Comparison of ENCODE assay signal across 10 cellular contexts in the genomic region with DNA sequence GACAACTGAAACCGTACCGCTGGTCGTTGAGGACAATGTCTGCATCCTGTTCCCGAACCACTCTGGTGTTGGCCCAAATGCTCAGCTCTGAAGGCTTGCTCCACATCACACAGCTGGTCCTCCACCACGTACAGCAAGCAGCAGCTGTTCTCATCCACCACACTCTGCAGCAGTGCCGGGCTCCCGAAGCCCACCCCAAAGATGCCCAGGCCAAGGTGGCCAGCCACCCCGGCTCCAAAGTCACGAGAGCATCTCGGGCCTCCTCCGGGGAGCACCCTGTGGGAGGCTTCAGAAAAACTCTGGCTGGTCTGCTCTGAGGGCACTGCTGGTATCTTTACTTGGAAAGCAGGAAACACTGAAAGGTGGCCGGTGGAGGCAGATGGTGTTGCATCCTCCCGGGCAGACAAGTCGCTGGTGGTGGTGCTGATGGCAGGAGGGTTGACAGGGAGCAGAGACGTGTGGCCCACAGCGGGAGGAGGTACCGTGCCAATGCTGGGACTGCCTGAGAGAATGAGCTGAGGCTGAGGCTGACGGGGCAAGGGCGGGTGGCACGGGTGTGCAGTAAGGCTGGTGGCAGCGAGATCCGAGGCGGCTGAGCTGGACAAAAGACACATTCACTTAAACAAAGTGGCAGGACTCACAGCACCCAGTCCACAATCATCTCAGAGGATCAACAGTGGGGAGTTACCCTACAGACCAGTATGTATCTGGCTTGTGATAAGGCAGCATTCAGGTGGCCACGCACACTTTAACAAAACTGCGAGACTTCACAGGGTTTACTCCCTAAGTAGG. TPM values are rescaled to one million over a fixed set of nuclear protein-coding genes. Genes with fewer than 3 reads are reported as not detected.
DNase-seq lines count a peak whose midpoint lies in the region; ATAC-seq and TF ChIP-seq lines count a peak whose summit lies in the region.
"Had no signal": no experiment of that assay in that cellular context is flagged by ENCODE, and none has a peak within 500 bp of the region (broad histone marks: within the 10 kb centered on the region; RNA-seq: fewer than 3 reads in every experiment).

No MANE protein-coding gene starts in this region.

- H3K36me3 Mint-ChIP-seq in activated T-cell treated with anti-CD3 and anti-CD28 coated beads, Interleukin-2, amount 50 U/mL, for 72 hours (ENCODE audit: insufficient read depth in 2 of 2) = peaks cover 0 to 4% of the 10 kb centered on the region in 2 donors
- peaks cover 0 to 12% (median 7%) of the 10 kb centered on the region in 3 donors for H3K36me3 Mint-ChIP-seq in immature natural killer cell

- ATAC-seq in activated T-cell treated with anti-CD3 and anti-CD28 coated beads, Interleukin-2, amount 50 U/mL, for 72 hours (replicated peaks in 1 of 2) = no peak
- no peak for ATAC-seq in GM19395 (IDR thresholded peaks at IDR 0.05; ENCODE audit: unreplicated experiment)

- H3K27me3 ChIP-seq in adipocyte (replicated peaks; ENCODE audit: control insufficient read depth, insufficient read depth, low read length) = peaks cover 10% of the 10 kb centered on the region
- H3K27me3 ChIP-seq in stomach = no peaks in the 10 kb centered on the region

- WGBS in stomach, 5 donors = 74 to 81% (median 77%) methylated on average over 25 of the region's 25 CpGs

- DNase-seq in activated T-cell treated with anti-CD3 and anti-CD28 coated beads, Interleukin-2, amount 50 U/mL, for 72 hours = no peak
- DNase-seq in activated T-cell treated with anti-CD3 and anti-CD28 coated beads, Interleukin-2, amount 50 U/mL, for 1 hour = no peak
- DNase-seq in adipocyte (ENCODE audit: low read depth) (no peak), immature natural killer cell (no peak), stomach (no peak), NCI-H69 (lab: John Stamatoyannopoulos, UW) (no peak), ureter (ENCODE audit: low spot score) (no peak)

- H3K4me3 Mint-ChIP-seq in activated T-cell treated with anti-CD3 and anti-CD28 coated beads, Interleukin-2, amount 50 U/mL, for 72 hours = peak overlapping the region; percentile 84 to 87
- peak overlapping the region; percentile 70 to 85 (median 80) for H3K4me3 Mint-ChIP-seq in immature natural killer cell

- H3K4me1 Mint-ChIP-seq in activated T-cell treated with anti-CD3 and anti-CD28 coated beads, Interleukin-2, amount 50 U/mL, for 72 hours (ENCODE audit: low read depth) = peaks cover 44% of the 10 kb centered on the region
- H3K4me1 Mint-ChIP-seq in immature natural killer cell = peaks cover 29 to 33% of the 10 kb centered on the region in 2 donors

- H3K9ac ChIP-seq in adipocyte (ENCODE audit: low read length) = peak overlapping the region; percentile 83

- peak overlapping the region in 1 of 5 donors; percentile 83 for H3K27ac ChIP-seq in stomach
- H3K27ac ChIP-seq: HL-60 had no signal

- H3K36me3 ChIP-seq in adipocyte (ENCODE audit: control insufficient read depth, insufficient read depth, low read length, severe bottlenecking) (peaks cover 15% of the 10 kb centered on the region), stomach (peaks cover 15 to 45% (median 25%) of the 10 kb centered on the region in 4 donors)

- no peaks in the 10 kb centered on the region for H3K9me3 Mint-ChIP-seq in activated T-cell treated with anti-CD3 and anti-CD28 coated beads, Interleukin-2, amount 50 U/mL, for 72 hours
- H3K9me3 Mint-ChIP-seq in immature natural killer cell = no peaks in the 10 kb centered on the region

- peaks cover 16% of the 10 kb centered on the region for H3K4me1 ChIP-seq in adipocyte (ENCODE audit: control insufficient read depth, insufficient read depth, low read length)
- H3K4me1 ChIP-seq in stomach = peaks cover 19 to 44% (median 32%) of the 10 kb centered on the region in 4 donors

- H3K27ac Mint-ChIP-seq in activated T-cell treated with anti-CD3 and anti-CD28 coated beads, Interleukin-2, amount 50 U/mL, for 72 hours = peak overlapping the region; percentile 33
- peak overlapping the region; percentile 48 to 91 (median 76) for H3K27ac Mint-ChIP-seq in immature natural killer cell

- TF ChIP-seq POLR2A in stomach (IDR thresholded peaks at IDR 0.05) = no peak

- intact Hi-C loops in stomach (cut with DNase I; ENCODE audit: low total_unique reads) = no loop called here

- no peaks in the 10 kb centered on the region for H3K9me3 ChIP-seq in adipocyte (ENCODE audit: control insufficient read depth, low read length)
- H3K9me3 ChIP-seq in stomach = no peaks in the 10 kb centered on the region

- TF ChIP-seq CTCF in stomach (IDR thresholded peaks at IDR 0.05) = no peak

- H3K4me3 ChIP-seq in adipocyte (ENCODE audit: low read length) (no peak overlapping the region), stomach (peak overlapping the region; percentile 72 to 85 (median 80))

- TF ChIP-seq EP300 in stomach (IDR thresholded peaks at IDR 0.05) = no peak

- H3K27me3 Mint-ChIP-seq in activated T-cell treated with anti-CD3 and anti-CD28 coated beads, Interleukin-2, amount 50 U/mL, for 72 hours (ENCODE audit: low read depth) = no peaks in the 10 kb centered on the region
- peaks cover 0 to 9% (median 2%) of the 10 kb centered on the region in 3 donors for H3K27me3 Mint-ChIP-seq in immature natural killer cell (ENCODE audit: low read depth in 3 of 3)

RNA-seq across cellular contexts. Expression of gene CCDC27, which starts 6.5 kb away (rescaled TPM):
- total RNA-seq in activated T-cell treated with anti-CD3 and anti-CD28 coated beads, Interleukin-2, amount 50 U/mL, for 72 hours = not detected
- not detected for polyA plus RNA-seq in immature natural killer cell
- total RNA-seq in stomach = not detected
- polyA plus RNA-seq in stomach = not detected
- total RNA-seq in ureter = not detected
- polyA plus RNA-seq: BJ had no signal

RNA-seq across cellular contexts. Expression of gene SMIM1, which starts 26.8 kb away (rescaled TPM):
- 1 to 10 TPM; 2.5 to 3.4 TPM for total RNA-seq in activated T-cell treated with anti-CD3 and anti-CD28 coated beads, Interleukin-2, amount 50 U/mL, for 72 hours
- polyA plus RNA-seq in immature natural killer cell (under 1 TPM in 1 of 3 donors, not detected in 2; 0.96 TPM), stomach (10 to 100 TPM in 2 of 3 donors, 1 to 10 TPM in 1; 7.3 to 26.5 (median 12.5) TPM)
- total RNA-seq in stomach (not detected), ureter (9.6 TPM)

RNA-seq across cellular contexts. Expression of gene LRRC47, which starts 50.5 kb away (rescaled TPM):
- total RNA-seq in activated T-cell treated with anti-CD3 and anti-CD28 coated beads, Interleukin-2, amount 50 U/mL, for 72 hours = 10 to 100 TPM; 37.7 to 48.7 TPM
- 10 to 100 TPM; 19.3 to 28.3 (median 27.7) TPM for polyA plus RNA-seq in immature natural killer cell
- total RNA-seq in stomach = 100 to 1,000 TPM in 1 of 5 donors, 10 to 100 TPM in 4; 19.8 to 212 (median 49.0) TPM
- 10 to 100 TPM; 12.0 to 22.9 (median 18.5) TPM for polyA plus RNA-seq in stomach
- total RNA-seq in ureter = 54.0 TPM
